In the genomic region with DNA sequence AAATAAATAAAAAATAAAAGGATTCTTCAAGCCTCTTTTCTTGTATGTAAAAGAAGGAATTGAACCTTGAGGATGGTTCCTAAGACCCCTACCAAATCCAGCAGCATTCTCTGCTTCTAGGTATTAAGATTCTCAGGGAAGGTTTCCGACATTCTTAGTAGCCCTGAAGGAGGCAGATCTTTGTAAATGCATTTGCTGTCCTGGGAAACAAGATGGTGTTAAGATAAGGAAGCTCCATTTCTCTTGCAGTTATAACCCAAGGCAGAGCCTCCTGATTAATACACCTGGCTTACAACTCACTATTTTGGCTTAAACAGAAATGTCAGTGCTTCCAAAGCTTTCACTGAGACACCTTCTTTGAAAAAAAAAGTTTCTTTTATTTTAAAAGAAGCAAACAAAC, we compare ENCODE assay signal across 3 cellular contexts.
"Had no signal": no experiment of that assay in that cellular context is flagged by ENCODE, and none has a peak within 500 bp of the region (broad histone marks: within the 10 kb centered on the region; RNA-seq: fewer than 3 reads in every experiment).

No MANE protein-coding gene starts in this region.

- DNase-seq: GDM1, GF-D8 had no signal

- ATAC-seq: GM12878 had no signal

- H3K4me3 ChIP-seq: GM12878 had no signal
